In the genomic region with DNA sequence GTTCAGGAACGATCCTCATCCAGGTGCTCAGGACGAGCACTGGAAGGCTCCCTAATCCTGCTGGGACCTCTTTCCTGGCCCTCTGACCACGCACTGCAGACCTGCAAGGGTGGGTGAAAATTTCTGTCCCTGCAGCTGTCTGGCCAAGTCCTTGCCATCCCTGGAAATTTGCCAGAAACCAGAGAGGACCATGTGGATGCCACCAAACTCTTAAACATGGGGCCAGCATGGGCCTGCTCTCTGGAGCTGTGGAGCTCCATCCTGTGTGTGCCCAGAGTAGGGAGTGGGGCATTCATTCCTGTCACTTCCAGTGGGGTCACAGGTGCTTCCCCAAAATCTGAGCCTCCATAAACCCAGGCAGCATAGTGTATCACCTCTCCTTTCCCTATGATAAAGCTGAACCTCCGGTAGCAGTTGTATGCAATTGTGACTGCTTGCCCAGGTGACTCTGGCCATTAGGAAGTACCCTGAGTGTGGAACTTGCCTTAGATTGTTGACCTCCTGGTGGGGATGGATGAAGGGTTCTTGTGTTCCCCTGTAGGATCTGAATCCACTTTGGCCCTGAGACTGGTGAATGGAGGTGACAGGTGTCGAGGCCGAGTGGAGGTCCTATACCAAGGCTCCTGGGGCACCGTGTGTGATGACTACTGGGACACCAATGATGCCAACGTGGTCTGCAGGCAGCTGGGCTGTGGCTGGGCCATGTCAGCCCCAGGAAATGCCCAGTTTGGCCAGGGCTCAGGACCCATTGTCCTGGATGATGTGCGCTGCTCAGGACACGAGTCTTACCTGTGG, we compare ENCODE assay signal across 21 cellular contexts. TPM values are rescaled to one million over a fixed set of nuclear protein-coding genes. Genes with fewer than 3 reads are reported as not detected.
"Had no signal": no experiment of that assay in that cellular context is flagged by ENCODE, and none has a peak within 500 bp of the region (broad histone marks: within the 10 kb centered on the region; RNA-seq: fewer than 3 reads in every experiment).

No MANE protein-coding gene starts in this region.

- H3K4me1 ChIP-seq: Peyer's patch, SJCRH30 had no signal

- H3K4me3 ChIP-seq: MG63, PC-9, Peyer's patch, SJCRH30 had no signal

- H3K4me2 ChIP-seq: PC-9 had no signal

- H3K27me3 ChIP-seq: MG63, Peyer's patch, SJCRH30 had no signal

- ATAC-seq: Right ventricle myocardium inferior, SK-N-SH treated with all-trans-retinoic acid at 6 μM for 48 hours had no signal

- DNase-seq: KBM-7; MG63; NCI-H1092; NCI-H1105 treated with DMSO at 0.1 percent for 48 hours; NCI-H1417 treated with DMSO at 0.1 percent for 48 hours; NCI-H146; NCI-H187; NCI-H2029 treated with DMSO at 0.1 percent for 48 hours; NCI-H2107; NCI-H2227 treated with DMSO at 0.1 percent for 48 hours; NCI-H524; NCI-H526 treated with DMSO at 0.1 percent for 48 hours; NCI-H748 treated with DMSO at 0.1 percent for 48 hours; NK-92 treated with Interleukin-12 subunit alpha and Interleukin-12 subunit beta, amount 100 ng/mL, for 24 hours; PC-9; Peyer's patch; SHP77 treated with DMSO at 0.1 percent for 48 hours; SJCRH30 had no signal

- H3K27ac ChIP-seq: PC-9, Peyer's patch, SJCRH30 had no signal

- H2AFZ ChIP-seq: PC-9 had no signal

- H3K9me3 ChIP-seq: MG63, Peyer's patch, SJCRH30 had no signal

- H3K36me3 ChIP-seq: MG63 had no signal

RNA-seq across cellular contexts. Expression of gene DMBT1, which starts 57.1 kb away (rescaled TPM):
- total RNA-seq: OCI-LY7, Right ventricle myocardium inferior had no signal
